In the genomic region with DNA sequence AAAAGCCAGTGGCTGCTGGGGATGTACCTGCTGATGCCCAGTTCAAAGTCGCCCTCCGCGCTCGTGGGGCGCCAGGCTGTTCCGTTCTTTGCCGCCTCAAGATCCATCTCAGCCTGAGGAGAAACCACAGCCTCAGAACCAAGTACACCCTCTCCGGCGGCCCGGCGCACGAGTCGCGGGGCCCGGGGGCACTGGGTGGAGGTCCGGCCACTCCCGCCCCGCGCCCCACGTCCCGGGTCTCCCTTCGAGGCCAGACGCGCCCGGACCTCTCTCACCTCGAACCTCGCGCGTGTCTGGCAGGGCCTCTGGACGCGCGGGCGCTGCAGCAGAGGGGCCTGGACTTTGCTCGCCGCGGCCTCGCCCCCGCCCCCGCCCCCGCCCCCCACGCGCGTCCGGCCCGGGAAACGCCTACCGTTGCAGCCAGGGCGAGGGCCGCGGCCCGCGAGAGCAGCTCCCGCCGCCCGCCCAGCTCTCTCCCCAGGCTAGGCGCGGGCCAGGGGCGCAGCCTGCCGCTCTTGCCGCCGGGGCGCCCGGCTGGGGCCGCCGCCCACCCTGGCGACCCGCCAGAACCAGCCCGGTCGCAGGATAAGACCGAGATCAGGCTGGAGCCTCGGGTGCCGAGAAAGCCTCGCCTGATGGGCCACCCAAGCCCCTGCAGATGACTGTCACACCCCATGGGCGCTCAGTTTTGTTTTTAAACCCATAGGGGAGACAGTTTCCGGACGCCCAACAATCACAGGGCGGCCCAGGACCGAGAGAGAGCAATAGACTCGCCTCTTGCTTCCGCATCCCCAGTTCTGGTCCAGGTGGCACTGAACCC, we compare ENCODE assay signal across 1 cellular context.
TF ChIP-seq lines count a peak whose summit lies in the region.

Gene ABCB4, minus strand, starts transcription at position 322 of the 820 bp plus-strand sequence. Its CDS starts 215 bp downstream, at position 107.

TF ChIP-seq in GM12878, 131 proteins besides CTCF, POLR2A, EP300 and RAD21 (continued from another document and continues in another):
- TF ChIP-seq CUX1 (IDR thresholded peaks at IDR 0.05; ENCODE audit: insufficient replicate concordance, low read depth, low read length), result no peak
- TF ChIP-seq E2F4 (IDR thresholded peaks at IDR 0.05; ENCODE audit: low read depth, low read length), result no peak
- TF ChIP-seq KAT2A (conservative IDR thresholded peaks at IDR 0.05; ENCODE audit: control insufficient read depth, low read depth, low read length), result no peak
- no peak for TF ChIP-seq ZZZ3 (IDR thresholded peaks at IDR 0.05; ENCODE audit: control insufficient read depth, insufficient read length, low read depth)
- TF ChIP-seq RFX5 (IDR thresholded peaks at IDR 0.05; ENCODE audit: low read depth, low read length), result no peak
- no peak for TF ChIP-seq STAT1 (conservative IDR thresholded peaks at IDR 0.05)
- no peak for TF ChIP-seq TCF12 (IDR thresholded peaks at IDR 0.05; ENCODE audit: low read depth, low read length)
- 0 out of 2 replicates have a peak, but pooled peaks have one; percentile 31 for TF ChIP-seq CHD2 (IDR thresholded peaks at IDR 0.05; ENCODE audit: borderline replicate concordance, low read depth, low read length)
- no peak for TF ChIP-seq EZH2 (IDR thresholded peaks at IDR 0.05; ENCODE audit: borderline replicate concordance, control insufficient read depth, low read depth, low read length)
- TF ChIP-seq, protein P1, sequence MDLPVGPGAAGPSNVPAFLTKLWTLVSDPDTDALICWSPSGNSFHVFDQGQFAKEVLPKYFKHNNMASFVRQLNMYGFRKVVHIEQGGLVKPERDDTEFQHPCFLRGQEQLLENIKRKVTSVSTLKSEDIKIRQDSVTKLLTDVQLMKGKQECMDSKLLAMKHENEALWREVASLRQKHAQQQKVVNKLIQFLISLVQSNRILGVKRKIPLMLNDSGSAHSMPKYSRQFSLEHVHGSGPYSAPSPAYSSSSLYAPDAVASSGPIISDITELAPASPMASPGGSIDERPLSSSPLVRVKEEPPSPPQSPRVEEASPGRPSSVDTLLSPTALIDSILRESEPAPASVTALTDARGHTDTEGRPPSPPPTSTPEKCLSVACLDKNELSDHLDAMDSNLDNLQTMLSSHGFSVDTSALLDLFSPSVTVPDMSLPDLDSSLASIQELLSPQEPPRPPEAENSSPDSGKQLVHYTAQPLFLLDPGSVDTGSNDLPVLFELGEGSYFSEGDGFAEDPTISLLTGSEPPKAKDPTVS (IDR thresholded peaks at IDR 0.05; ENCODE audit: low read depth, low read length), result no peak
- TF ChIP-seq NFXL1 (IDR thresholded peaks at IDR 0.05; ENCODE audit: borderline replicate concordance), result no peak
- no peak for TF ChIP-seq TBL1XR1 (IDR thresholded peaks at IDR 0.05; ENCODE audit: low read depth, low read length)
- TF ChIP-seq CBX5 (IDR thresholded peaks at IDR 0.05; ENCODE audit: low read depth), result no peak
- no peak for TF ChIP-seq SREBF2 (IDR thresholded peaks at IDR 0.05; ENCODE audit: low read length)
- TF ChIP-seq EED (IDR thresholded peaks at IDR 0.05; ENCODE audit: low read depth), result no peak
- no peak for TF ChIP-seq CREM (IDR thresholded peaks at IDR 0.05; ENCODE audit: low read depth)
- no peak for TF ChIP-seq IRF4 (IDR thresholded peaks at IDR 0.05; ENCODE audit: low read depth, low read length)
- peak in 1 of 2 experiments; percentile 83; a peak in 2 of 3 replicates for TF ChIP-seq EGR1 (IDR thresholded peaks at IDR 0.05; ENCODE audit: borderline replicate concordance in 1 of 2, low read depth in 2 of 2, low read length in 2 of 2)
- TF ChIP-seq YBX1 (IDR thresholded peaks at IDR 0.05), result no peak
- TF ChIP-seq ZNF687 (IDR thresholded peaks at IDR 0.05), result peak; percentile 45
- TF ChIP-seq TCF3 (IDR thresholded peaks at IDR 0.05; ENCODE audit: borderline replicate concordance, insufficient read depth, low read depth, low read length), result no peak
- TF ChIP-seq MLLT1 (IDR thresholded peaks at IDR 0.05), result no peak; the same call in 1 of the 2 replicates
- TF ChIP-seq HCFC1 (IDR thresholded peaks at IDR 0.05; ENCODE audit: low read length), result no peak
- TF ChIP-seq SIN3A (IDR thresholded peaks at IDR 0.05; ENCODE audit: low read depth, low read length), result no peak
- no peak for TF ChIP-seq SRF (IDR thresholded peaks at IDR 0.05; ENCODE audit: low read depth in 2 of 2, low read length in 2 of 2)
- TF ChIP-seq BMI1 (IDR thresholded peaks at IDR 0.05; ENCODE audit: borderline replicate concordance), result no peak
- TF ChIP-seq KDM1A (IDR thresholded peaks at IDR 0.05; ENCODE audit: borderline replicate concordance), result no peak
- TF ChIP-seq, protein P2, sequence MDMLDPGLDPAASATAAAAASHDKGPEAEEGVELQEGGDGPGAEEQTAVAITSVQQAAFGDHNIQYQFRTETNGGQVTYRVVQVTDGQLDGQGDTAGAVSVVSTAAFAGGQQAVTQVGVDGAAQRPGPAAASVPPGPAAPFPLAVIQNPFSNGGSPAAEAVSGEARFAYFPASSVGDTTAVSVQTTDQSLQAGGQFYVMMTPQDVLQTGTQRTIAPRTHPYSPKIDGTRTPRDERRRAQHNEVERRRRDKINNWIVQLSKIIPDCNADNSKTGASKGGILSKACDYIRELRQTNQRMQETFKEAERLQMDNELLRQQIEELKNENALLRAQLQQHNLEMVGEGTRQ (IDR thresholded peaks at IDR 0.05; ENCODE audit: borderline replicate concordance, low read depth, low read length), result no peak
- no peak for TF ChIP-seq NBN (IDR thresholded peaks at IDR 0.05)
- peak; percentile 50; the same call in 1 of the 2 replicates for TF ChIP-seq SMARCA5 (IDR thresholded peaks at IDR 0.05)
- TF ChIP-seq ZNF24 (IDR thresholded peaks at IDR 0.05), result 0 out of 2 replicates have a peak, but pooled peaks have one; percentile 8
- 0 out of 2 replicates have a peak, but pooled peaks have one; percentile 19 for TF ChIP-seq POLR2AphosphoS5 (IDR thresholded peaks at IDR 0.05; ENCODE audit: low read length)
- no peak for TF ChIP-seq ZBTB33 (IDR thresholded peaks at IDR 0.05)
- TF ChIP-seq WRNIP1 (IDR thresholded peaks at IDR 0.05; ENCODE audit: borderline replicate concordance, low read depth, low read length), result no peak
- TF ChIP-seq IKZF1 (conservative IDR thresholded peaks at IDR 0.05), result no peak; the same call in 1 of the 2 replicates
